In the genomic region with DNA sequence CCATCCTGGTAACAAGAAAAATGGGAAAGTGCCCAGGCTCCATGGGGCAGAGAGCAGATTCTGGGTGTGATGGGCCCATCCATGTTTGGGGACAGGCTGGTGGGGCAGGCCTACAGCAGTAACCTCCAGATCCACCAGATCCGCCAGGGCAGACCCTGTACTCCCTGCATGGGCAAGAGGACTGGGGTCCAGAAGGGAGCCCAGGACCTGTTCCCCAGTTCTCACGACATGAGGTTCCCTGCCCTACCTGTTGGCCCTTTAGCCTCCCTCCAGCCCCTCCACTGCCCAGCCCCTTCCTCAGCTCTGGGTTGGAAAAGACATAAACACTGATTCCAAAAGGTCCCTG, we compare ENCODE assay signal across 19 cellular contexts. TPM values are rescaled to one million over a fixed set of nuclear protein-coding genes. Genes with fewer than 3 reads are reported as not detected.
DNase-seq lines count a peak whose midpoint lies in the region; ATAC-seq and TF ChIP-seq lines count a peak whose summit lies in the region.
"Had no signal": no experiment of that assay in that cellular context is flagged by ENCODE, and none has a peak within 500 bp of the region (broad histone marks: within the 10 kb centered on the region; RNA-seq: fewer than 3 reads in every experiment).

No MANE protein-coding gene starts in this region.

- peaks cover 6% of the 10 kb centered on the region for H3K36me3 Mint-ChIP-seq in T-helper 2 cell treated with Interferon-gamma antibody and Interleukin-4, amounts not matched to agents 5 μg/mL and 100 μg/mL, for 36 hours (ENCODE audit: low read depth)
- H3K36me3 Mint-ChIP-seq in neural progenitor cell: peaks cover 5% of the 10 kb centered on the region

- H3F3A ChIP-seq in neural progenitor cell (ENCODE audit: low read depth): peaks cover 20% of the 10 kb centered on the region

- H3K4me1 ChIP-seq in BLaER1 treated with 17β-estradiol and CSF1 and Interleukin-3, amounts not matched to agents 10 nM and 100 nM: peaks cover 38 to 62% (median 48%) of the 10 kb centered on the region in 10 experiments
- H3K4me1 ChIP-seq in ectodermal cell (ENCODE audit: control insufficient read depth, insufficient read depth, low read length) (peaks cover 30% of the 10 kb centered on the region), neural progenitor cell (peaks cover 56% of the 10 kb centered on the region), psoas muscle (no peaks in the 10 kb centered on the region), BE2C (no peaks in the 10 kb centered on the region)

- H3K4me3 ChIP-seq in BLaER1 treated with 17β-estradiol and CSF1 and Interleukin-3, amounts not matched to agents 10 nM and 100 nM: no peak overlapping the region
- peak overlapping the region; percentile 6 for H3K4me3 ChIP-seq in ectodermal cell (ENCODE audit: insufficient read depth, low read depth, low read length)
- H3K4me3 ChIP-seq in neural progenitor cell: no peak overlapping the region
- H3K4me3 ChIP-seq in psoas muscle: no peak overlapping the region
- H3K4me3 ChIP-seq in BE2C (ENCODE audit: low read depth, low read length): no peak overlapping the region

- no peaks in the 10 kb centered on the region for H3K27me3 Mint-ChIP-seq in T-helper 2 cell treated with Interferon-gamma antibody and Interleukin-4, amounts not matched to agents 5 μg/mL and 100 μg/mL, for 36 hours (ENCODE audit: low read depth)
- H3K27me3 Mint-ChIP-seq in neural progenitor cell (ENCODE audit: insufficient read depth, low read depth): peaks cover 16% of the 10 kb centered on the region

- no peak for TF ChIP-seq CTCF in neural progenitor cell (IDR thresholded peaks at IDR 0.05)
- TF ChIP-seq CTCF in psoas muscle (IDR thresholded peaks at IDR 0.05): no peak
- no peak for TF ChIP-seq CTCF in BE2C (IDR thresholded peaks at IDR 0.05; ENCODE audit: low read depth, low read length)

- H3K9ac ChIP-seq in BLaER1 treated with 17β-estradiol and CSF1 and Interleukin-3, amounts not matched to agents 10 nM and 100 nM: no peak overlapping the region
- no peak overlapping the region for H3K9ac ChIP-seq in neural progenitor cell

- peaks cover 0 to 14% (median 0%) of the 10 kb centered on the region in 11 experiments; a peak in 5 of 22 replicates for H4K20me1 ChIP-seq in BLaER1 treated with 17β-estradiol and CSF1 and Interleukin-3, amounts not matched to agents 10 nM and 100 nM
- H4K20me1 ChIP-seq in neural progenitor cell (ENCODE audit: low read depth): no peaks in the 10 kb centered on the region

- H3K27me3 ChIP-seq in BLaER1 treated with 17β-estradiol and CSF1 and Interleukin-3, amounts not matched to agents 10 nM and 100 nM: peaks cover 0 to 31% (median 0%) of the 10 kb centered on the region in 11 experiments; a peak in 4 of 22 replicates
- H3K27me3 ChIP-seq in ectodermal cell (ENCODE audit: control insufficient read depth, insufficient read depth, low read length, poor library complexity, severe bottlenecking) (peaks cover 11% of the 10 kb centered on the region), neural progenitor cell (no peaks in the 10 kb centered on the region), psoas muscle (ENCODE audit: insufficient read depth in 3 of 3, low read length in 2 of 3) (no peaks in the 10 kb centered on the region), BE2C (no peaks in the 10 kb centered on the region)

- intact Hi-C loops in psoas muscle (cut with DNase I): no loop called here

- peak overlapping the region; percentile 34 for H3K27ac Mint-ChIP-seq in T-helper 2 cell treated with Interferon-gamma antibody and Interleukin-4, amounts not matched to agents 5 μg/mL and 100 μg/mL, for 36 hours
- H3K27ac Mint-ChIP-seq in neural progenitor cell: no peak overlapping the region
- H3K27ac Mint-ChIP-seq: CD8-positive, alpha-beta T cell had no signal

- no peaks in the 10 kb centered on the region for H3K9me3 Mint-ChIP-seq in T-helper 2 cell treated with Interferon-gamma antibody and Interleukin-4, amounts not matched to agents 5 μg/mL and 100 μg/mL, for 36 hours
- peaks cover 2% of the 10 kb centered on the region for H3K9me3 Mint-ChIP-seq in neural progenitor cell
- H3K9me3 Mint-ChIP-seq: CD8-positive, alpha-beta T cell had no signal

- no peaks in the 10 kb centered on the region for H3K9me3 ChIP-seq in BLaER1 treated with 17β-estradiol and CSF1 and Interleukin-3, amounts not matched to agents 10 nM and 100 nM (replicated peaks in 1 of 11)
- H3K9me3 ChIP-seq in ectodermal cell (ENCODE audit: control insufficient read depth, low read length) (no peaks in the 10 kb centered on the region), neural progenitor cell (ENCODE audit: low read depth) (no peaks in the 10 kb centered on the region), psoas muscle (no peaks in the 10 kb centered on the region), BE2C (no peaks in the 10 kb centered on the region)

- 94 to 98% methylated on average over 2 of the region's 2 CpGs for WGBS in ectodermal cell, 2 experiments
- WGBS in psoas muscle, 3 donors: 96 to 100% (median 100%) methylated on average over 2 of the region's 2 CpGs

- H3K36me3 ChIP-seq in BLaER1 treated with 17β-estradiol and CSF1 and Interleukin-3, amounts not matched to agents 10 nM and 100 nM: no peaks in the 10 kb centered on the region
- no peaks in the 10 kb centered on the region for H3K36me3 ChIP-seq in ectodermal cell (ENCODE audit: control insufficient read depth, insufficient read depth, low read length)
- H3K36me3 ChIP-seq in neural progenitor cell: no peaks in the 10 kb centered on the region
- H3K36me3 ChIP-seq in psoas muscle (ENCODE audit: insufficient read depth in 1 of 2, low read depth in 1 of 2): peaks cover 0 to 17% of the 10 kb centered on the region in 2 donors
- no peaks in the 10 kb centered on the region for H3K36me3 ChIP-seq in BE2C

- DNase-seq in T-helper 2 cell treated with Interferon-gamma antibody and Interleukin-4, amounts not matched to agents 5 μg/mL and 100 μg/mL, for 36 hours (ENCODE audit: low spot score): no peak
- DNase-seq in T-helper 2 cell: no peak
- DNase-seq in neural progenitor cell (ENCODE audit: low spot score): no peak
- no peak for DNase-seq in psoas muscle
- no peak for DNase-seq in BE2C
- DNase-seq: 8988T; AML-193; CD8-positive, alpha-beta T cell; COR-L47; DMS153; DND-41; GDM1 had no signal

- ATAC-seq in psoas muscle (no peak), GM18909 (IDR thresholded peaks at IDR 0.05; ENCODE audit: poor library complexity, unreplicated experiment) (no peak)
- ATAC-seq: CD8-positive, alpha-beta T cell; HCT116; HepG2 had no signal

- H3K4me2 ChIP-seq in BLaER1 treated with 17β-estradiol and CSF1 and Interleukin-3, amounts not matched to agents 10 nM and 100 nM: peak overlapping the region in 9 of 11 experiments; percentile 48 to 97 (median 91); a peak in 14 of 22 replicates
- peak overlapping the region; percentile 69 for H3K4me2 ChIP-seq in neural progenitor cell

- no peak overlapping the region for H2AFZ ChIP-seq in neural progenitor cell (replicated peaks)

- H3K27ac ChIP-seq in BLaER1 treated with 17β-estradiol and CSF1 and Interleukin-3, amounts not matched to agents 10 nM and 100 nM: no peak overlapping the region
- H3K27ac ChIP-seq in ectodermal cell (ENCODE audit: insufficient read depth, low read depth, low read length, poor library complexity, severe bottlenecking) (no peak overlapping the region), neural progenitor cell (no peak overlapping the region), psoas muscle (no peak overlapping the region)

- no peaks in the 10 kb centered on the region for H3K79me2 ChIP-seq in neural progenitor cell (ENCODE audit: low read depth)

- H3K4me1 Mint-ChIP-seq in T-helper 2 cell treated with Interferon-gamma antibody and Interleukin-4, amounts not matched to agents 5 μg/mL and 100 μg/mL, for 36 hours (ENCODE audit: low read depth): peaks cover 34% of the 10 kb centered on the region
- H3K4me1 Mint-ChIP-seq in neural progenitor cell: peaks cover 27% of the 10 kb centered on the region

- H3K4me3 Mint-ChIP-seq in T-helper 2 cell treated with Interferon-gamma antibody and Interleukin-4, amounts not matched to agents 5 μg/mL and 100 μg/mL, for 36 hours: no peak overlapping the region
- H3K4me3 Mint-ChIP-seq in neural progenitor cell: no peak overlapping the region
- H3K4me3 Mint-ChIP-seq: CD8-positive, alpha-beta T cell had no signal

RNA-seq across cellular contexts. Expression of a gene that starts 38.7 kb away (rescaled TPM):
- 3.4 TPM for polyA plus RNA-seq in ectodermal cell (2013, experiment 1 of 4)
- polyA plus RNA-seq in ectodermal cell (2013, experiment 2 of 4): 3.5 TPM
- polyA plus RNA-seq in ectodermal cell (2013, experiment 3 of 4): 3.0 TPM
- polyA plus RNA-seq in ectodermal cell (2013, experiment 4 of 4): 5.8 TPM
- total RNA-seq in neural progenitor cell (ENCODE audit: low replicate concordance) (0.43 and 7.3 TPM in 2 replicates), psoas muscle (not detected)
- under 1 TPM in 1 of 3 donors, not detected in 2; 0.01 TPM for polyA plus RNA-seq in psoas muscle
- not detected for polyA plus RNA-seq in BE2C (2012; ENCODE audit: insufficient read depth, insufficient read length, low read depth)
- total RNA-seq: CD8-positive, alpha-beta T cell; H4 had no signal
- polyA plus RNA-seq: CD14-positive monocyte had no signal
